ENCODE assay signal across 15 cellular contexts in genomic region chrX:78687586-78687985, GRCh38. TPM values are rescaled to one million over a fixed set of nuclear protein-coding genes. Genes with fewer than 3 reads are reported as not detected.
DNase-seq lines count a peak whose midpoint lies in the region; ATAC-seq lines count a peak whose summit lies in the region.
"Had no signal": no experiment of that assay in that cellular context is flagged by ENCODE, and none has a peak within 500 bp of the region (broad histone marks: within the 10 kb centered on the region; RNA-seq: fewer than 3 reads in every experiment).

No MANE protein-coding gene starts in this region.

- POLR2A ChIA-PET in naive thymus-derived CD4-positive, alpha-beta T cell (lab: Charles Lee): no interaction called here

- CTCF ChIA-PET in naive thymus-derived CD4-positive, alpha-beta T cell (lab: Charles Lee): no interaction called here

- H3K27me3 Mint-ChIP-seq in naive thymus-derived CD4-positive, alpha-beta T cell: no peaks in the 10 kb centered on the region

- no peak overlapping the region for H3K4me3 ChIP-seq in naive thymus-derived CD4-positive, alpha-beta T cell (ENCODE audit: low read length)
- H3K4me3 ChIP-seq in effector memory CD4-positive, alpha-beta T cell (ENCODE audit: insufficient read depth, low read depth, low read length, poor library complexity, severe bottlenecking): no peak overlapping the region
- H3K4me3 ChIP-seq: neural progenitor cell had no signal

- peak overlapping the region in 1 of 9 donors; percentile 57 for H3K27ac Mint-ChIP-seq in naive thymus-derived CD4-positive, alpha-beta T cell
- H3K27ac Mint-ChIP-seq: neural progenitor cell had no signal

- no peaks in the 10 kb centered on the region for H3K9me3 ChIP-seq in naive thymus-derived CD4-positive, alpha-beta T cell (ENCODE audit: control insufficient read depth in 2 of 3, low read length in 3 of 3)
- no peaks in the 10 kb centered on the region for H3K9me3 ChIP-seq in effector memory CD4-positive, alpha-beta T cell (ENCODE audit: control insufficient read depth, low read length)

- intact Hi-C loops in naive thymus-derived CD4-positive, alpha-beta T cell (cut with micrococcal nuclease): no loop called here

- H3K36me3 ChIP-seq in naive thymus-derived CD4-positive, alpha-beta T cell (ENCODE audit: control insufficient read depth in 2 of 3, insufficient read depth in 3 of 3, low read length in 3 of 3): no peaks in the 10 kb centered on the region
- no peaks in the 10 kb centered on the region for H3K36me3 ChIP-seq in effector memory CD4-positive, alpha-beta T cell (ENCODE audit: control insufficient read depth, insufficient read depth, low read length)
- H3K36me3 ChIP-seq: neural progenitor cell had no signal

- DNase-seq in naive thymus-derived CD4-positive, alpha-beta T cell: no peak
- no peak for DNase-seq in NCI-H1436 treated with DMSO at 0.1 percent for 48 hours (lab: John Stamatoyannopoulos, UW)
- DNase-seq in GF-D8 (lab: John Stamatoyannopoulos, UW): no peak
- DNase-seq in effector memory CD4-positive, alpha-beta T cell: no peak
- DNase-seq in DMS79 (lab: John Stamatoyannopoulos, UW): no peak
- DNase-seq: activated gamma-delta T cell; foreskin fibroblast; left colon; NCI-H187 treated with DMSO at 0.1 percent for 48 hours; stimulated activated naive CD4-positive, alpha-beta T cell had no signal

- H3K27ac ChIP-seq in naive thymus-derived CD4-positive, alpha-beta T cell (ENCODE audit: low read depth, low read length): no peak overlapping the region
- H3K27ac ChIP-seq in effector memory CD4-positive, alpha-beta T cell (ENCODE audit: insufficient read depth, low read length, poor library complexity, severe bottlenecking): no peak overlapping the region
- H3K27ac ChIP-seq: neural progenitor cell, VCaP had no signal

- H3K4me1 ChIP-seq in naive thymus-derived CD4-positive, alpha-beta T cell (ENCODE audit: control insufficient read depth in 2 of 2, insufficient read depth in 2 of 2, low read length in 2 of 2): no peaks in the 10 kb centered on the region
- no peaks in the 10 kb centered on the region for H3K4me1 ChIP-seq in effector memory CD4-positive, alpha-beta T cell (ENCODE audit: control insufficient read depth, insufficient read depth, low read length, poor library complexity, severe bottlenecking)
- H3K4me1 ChIP-seq: neural progenitor cell had no signal

- no peaks in the 10 kb centered on the region for H3K4me1 Mint-ChIP-seq in naive thymus-derived CD4-positive, alpha-beta T cell
- H3K4me1 Mint-ChIP-seq: neural progenitor cell had no signal

- H3K36me3 Mint-ChIP-seq in naive thymus-derived CD4-positive, alpha-beta T cell: peaks cover 0 to 4% (median 0%) of the 10 kb centered on the region in 5 donors
- H3K36me3 Mint-ChIP-seq: neural progenitor cell had no signal

- peak; percentile 92 for ATAC-seq in GM19023 (IDR thresholded peaks at IDR 0.05; ENCODE audit: unreplicated experiment)
- ATAC-seq in HG02623 (IDR thresholded peaks at IDR 0.05; ENCODE audit: unreplicated experiment): peak; percentile 95
- ATAC-seq in HG03442 (IDR thresholded peaks at IDR 0.05; ENCODE audit: unreplicated experiment): peak; percentile 97
- peak; percentile 45 for ATAC-seq in naive thymus-derived CD4-positive, alpha-beta T cell
- ATAC-seq: left colon had no signal

- no peak overlapping the region for H3K4me3 Mint-ChIP-seq in naive thymus-derived CD4-positive, alpha-beta T cell
- H3K4me3 Mint-ChIP-seq: neural progenitor cell had no signal

- H3K9me3 Mint-ChIP-seq in naive thymus-derived CD4-positive, alpha-beta T cell: peaks cover 0 to 2% (median 0%) of the 10 kb centered on the region in 11 donors
- H3K9me3 Mint-ChIP-seq: neural progenitor cell had no signal

- H3K27me3 ChIP-seq in naive thymus-derived CD4-positive, alpha-beta T cell (ENCODE audit: control insufficient read depth in 2 of 2, insufficient read depth in 2 of 2, low read length in 2 of 2): no peaks in the 10 kb centered on the region
- no peaks in the 10 kb centered on the region for H3K27me3 ChIP-seq in effector memory CD4-positive, alpha-beta T cell (replicated peaks; ENCODE audit: control insufficient read depth, insufficient read depth, low read length, poor library complexity, severe bottlenecking)
- H3K27me3 ChIP-seq: neural progenitor cell had no signal

RNA-seq across cellular contexts. Expression of gene RTL3, which starts 28.5 kb away (rescaled TPM):
- not detected for total RNA-seq in naive thymus-derived CD4-positive, alpha-beta T cell
- not detected for polyA plus RNA-seq in naive thymus-derived CD4-positive, alpha-beta T cell

RNA-seq across cellular contexts. Expression of gene LPAR4, which starts 59.9 kb away (rescaled TPM):
- total RNA-seq in naive thymus-derived CD4-positive, alpha-beta T cell: not detected
- polyA plus RNA-seq in naive thymus-derived CD4-positive, alpha-beta T cell: not detected

Comparison
In these comparisons a context has a peak if more than half of its experiments do, and no peak if none do; other contexts are left out.
1. ATAC-seq: peak in every context shown above with its lines; median percentile 97 in HG03442; 95 in HG02623; 92 in GM19023; 45 in naive thymus-derived CD4-positive, alpha-beta T cell.